7 cellular contexts compared by ENCODE assay signal in the genomic region with DNA sequence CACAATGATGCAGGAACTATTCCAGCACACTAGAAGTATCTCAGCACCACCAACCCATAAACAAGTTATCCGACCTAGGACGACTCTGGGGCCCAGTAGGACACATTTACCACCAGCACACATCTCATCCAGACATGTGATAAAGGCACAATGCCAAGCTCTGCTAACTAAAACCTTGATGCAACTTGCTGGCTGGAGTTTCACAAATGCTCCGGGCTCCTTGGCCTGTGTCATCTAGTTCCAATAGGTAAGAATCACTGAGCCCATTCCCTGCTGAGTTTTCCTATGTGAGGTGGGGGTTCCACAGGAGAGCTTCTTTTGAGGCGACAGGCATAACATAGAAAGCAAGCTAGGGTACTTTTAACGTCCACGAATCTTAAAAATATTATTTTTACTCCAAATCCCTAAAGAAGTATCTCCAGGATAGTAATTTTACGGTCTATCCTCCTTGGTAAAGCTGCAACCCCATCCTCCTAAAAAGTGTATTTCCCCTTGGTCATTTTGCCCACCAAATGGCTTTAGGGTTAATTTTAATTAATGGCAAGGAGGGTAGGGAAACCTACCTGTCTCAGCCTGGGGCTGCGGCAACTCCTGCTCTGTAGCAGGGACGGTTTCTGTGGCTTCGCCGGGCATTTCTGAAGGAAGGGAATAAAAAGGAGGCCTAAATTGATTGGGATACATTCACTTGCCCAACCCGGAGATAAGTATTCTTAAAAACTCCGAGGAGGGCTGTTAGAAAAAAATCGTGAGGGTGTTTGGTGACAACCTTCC.
DNase-seq lines count a peak whose midpoint lies in the region; ATAC-seq and TF ChIP-seq lines count a peak whose summit lies in the region.

No MANE protein-coding gene starts in this region.

- H3K27me3 ChIP-seq in NT2/D1 (ENCODE audit: insufficient read depth, insufficient read length) (no peaks in the 10 kb centered on the region), layer of hippocampus (ENCODE audit: control insufficient read depth, insufficient read depth, low read length) (no peaks in the 10 kb centered on the region)

- H3K27me3 Mint-ChIP-seq in stimulated activated memory B cell treated with anti-CD40 and anti-IgM and Interleukin-4, amounts not matched to agents 10 μg/mL and 1 μg/mL and 100 μg/mL, for 72 hours = no peaks in the 10 kb centered on the region

- ATAC-seq in stimulated activated memory B cell treated with anti-CD40 and anti-IgM and Interleukin-4, amounts not matched to agents 10 μg/mL and 1 μg/mL and 100 μg/mL, for 72 hours = no peak
- no peak for ATAC-seq in GM19397 (IDR thresholded peaks at IDR 0.05; ENCODE audit: unreplicated experiment)

- peak overlapping the region; percentile 91 for H3K27ac ChIP-seq in layer of hippocampus (ENCODE audit: low read depth, low read length)

- no peak for TF ChIP-seq CTCF in GM12865 (IDR thresholded peaks at IDR 0.05; ENCODE audit: insufficient read depth, low read depth, low read length, missing control alignments)
- TF ChIP-seq CTCF in cardiac fibroblast (IDR thresholded peaks at IDR 0.05; ENCODE audit: low read depth, low read length) = no peak

- DNase-seq in GM12865 (ENCODE audit: low read depth) = peak; percentile 42
- no peak for DNase-seq in NT2/D1 (ENCODE audit: low read depth, low spot score)
- DNase-seq in cardiac fibroblast (ENCODE audit: low read depth in 2 of 2) = peak; percentile 87 to 88
- DNase-seq in DMS114 treated with DMSO at 0.1 percent for 48 hours (lab: John Stamatoyannopoulos, UW; ENCODE audit: unreplicated experiment) = no peak

- H3K9me3 Mint-ChIP-seq in stimulated activated memory B cell treated with anti-CD40 and anti-IgM and Interleukin-4, amounts not matched to agents 10 μg/mL and 1 μg/mL and 100 μg/mL, for 72 hours = no peaks in the 10 kb centered on the region

- H3K9me3 ChIP-seq in NT2/D1 (ENCODE audit: insufficient read depth, low read length) = no peaks in the 10 kb centered on the region

- peak overlapping the region; percentile 99 for H3K9ac ChIP-seq in NT2/D1 (ENCODE audit: insufficient read length, low read depth)

- peak overlapping the region; percentile 96 for H3K4me3 Mint-ChIP-seq in stimulated activated memory B cell treated with anti-CD40 and anti-IgM and Interleukin-4, amounts not matched to agents 10 μg/mL and 1 μg/mL and 100 μg/mL, for 72 hours

- peak overlapping the region; percentile 97 for H3K27ac Mint-ChIP-seq in stimulated activated memory B cell treated with anti-CD40 and anti-IgM and Interleukin-4, amounts not matched to agents 10 μg/mL and 1 μg/mL and 100 μg/mL, for 72 hours

- peaks cover 14% of the 10 kb centered on the region for H3K4me1 ChIP-seq in NT2/D1 (ENCODE audit: insufficient read depth, insufficient read length)

- peaks cover 67% of the 10 kb centered on the region for H3K36me3 ChIP-seq in NT2/D1 (ENCODE audit: insufficient read depth, insufficient read length, low read length)

- H3K4me3 ChIP-seq in GM12865 (ENCODE audit: low read depth, low read length) (peak overlapping the region; percentile 73), NT2/D1 (ENCODE audit: insufficient read length, low read depth) (peak overlapping the region; percentile 97), cardiac fibroblast (replicated peaks in 1 of 2; ENCODE audit: low read depth in 2 of 2, low read length in 2 of 2) (peak overlapping the region; percentile 90 to 99)

- H3K4me1 Mint-ChIP-seq in stimulated activated memory B cell treated with anti-CD40 and anti-IgM and Interleukin-4, amounts not matched to agents 10 μg/mL and 1 μg/mL and 100 μg/mL, for 72 hours = peaks cover 62% of the 10 kb centered on the region

- H3K36me3 Mint-ChIP-seq in stimulated activated memory B cell treated with anti-CD40 and anti-IgM and Interleukin-4, amounts not matched to agents 10 μg/mL and 1 μg/mL and 100 μg/mL, for 72 hours = peaks cover 40% of the 10 kb centered on the region

Comparison
In these comparisons a context has a peak if more than half of its experiments do, and no peak if none do; other contexts are left out.
1. DNase-seq: peak in GM12865 (single experiment) and cardiac fibroblast (2 of 2); none in NT2/D1 (single experiment) and DMS114 treated with DMSO at 0.1 percent for 48 hours (single experiment).
2. Peak in every context shown above with its lines, with median percentiles within 50 percentile points of each other: H3K4me3 ChIP-seq.